8 cellular contexts compared by ENCODE assay signal in genomic region chr15:98727115-98728040, GRCh38.
DNase-seq lines count a peak whose midpoint lies in the region; TF ChIP-seq lines count a peak whose summit lies in the region.

No MANE protein-coding gene starts in this region.

- WGBS in testis, 2 donors = 33 to 51% methylated on average over 8 to 20 of the region's 20 CpGs

- no peaks in the 10 kb centered on the region for H3K36me3 ChIP-seq in testis (ENCODE audit: low read depth, missing control alignments)

- peak; percentile 80 for DNase-seq in HS-5 (ENCODE audit: low read depth)
- peak; percentile 99 for DNase-seq in chondrocyte (ENCODE audit: low spot score)
- peak; percentile 78 for DNase-seq in testis
- no peak for DNase-seq in NCI-H446 treated with DMSO at 0.1 percent for 48 hours (lab: John Stamatoyannopoulos, UW)
- DNase-seq in activated CD4-positive, alpha-beta T cell treated with anti-CD3 and anti-CD28 coated beads for 48 hours = no peak
- no peak for DNase-seq in Ammon's horn (ENCODE audit: low spot score)
- DNase-seq in activated T-helper 2 cell treated with anti-CD3 and anti-CD28 coated beads, Interferon-gamma antibody, Interleukin-2, Interleukin-4, amounts not matched to agents 10 μg/mL and 5 μg/mL and 100 μg/mL, durations not matched to agents 14 hours and 24 hours and 36 hours (ENCODE audit: low spot score) = no peak

- peak overlapping the region; percentile 99 for H3K27ac Mint-ChIP-seq in chondrocyte (ENCODE audit: unreplicated experiment)
- no peak overlapping the region for H3K27ac Mint-ChIP-seq in activated T-helper 2 cell treated with anti-CD3 and anti-CD28 coated beads, Interferon-gamma antibody, Interleukin-2, Interleukin-4, amounts not matched to agents 10 μg/mL and 5 μg/mL and 100 μg/mL, durations not matched to agents 14 hours and 24 hours and 36 hours

- peak overlapping the region; percentile 56 for H3K4me3 Mint-ChIP-seq in chondrocyte (ENCODE audit: unreplicated experiment)
- no peak overlapping the region for H3K4me3 Mint-ChIP-seq in activated T-helper 2 cell treated with anti-CD3 and anti-CD28 coated beads, Interferon-gamma antibody, Interleukin-2, Interleukin-4, amounts not matched to agents 10 μg/mL and 5 μg/mL and 100 μg/mL, durations not matched to agents 14 hours and 24 hours and 36 hours (ENCODE audit: low read depth)

- H3K9me3 ChIP-seq in testis = no peaks in the 10 kb centered on the region

- intact Hi-C loops in testis (cut with DNase I; ENCODE audit: low total_unique reads) = no loop called here
- intact Hi-C loops in activated T-helper 2 cell treated with anti-CD3 and anti-CD28 coated beads, Interferon-gamma antibody, Interleukin-2, Interleukin-4, amounts not matched to agents 10 μg/mL and 5 μg/mL and 100 μg/mL, durations not matched to agents 14 hours and 24 hours and 36 hours (cut with micrococcal nuclease) = no loop called here

- peaks cover 23% of the 10 kb centered on the region for H3K4me1 ChIP-seq in testis

- TF ChIP-seq CTCF in chondrocyte (IDR thresholded peaks at IDR 0.05) (no peak), testis (IDR thresholded peaks at IDR 0.05) (no peak)

- no peak for TF ChIP-seq POLR2A in testis (IDR thresholded peaks at IDR 0.05)

- no peaks in the 10 kb centered on the region for H3K27me3 ChIP-seq in layer of hippocampus (ENCODE audit: control insufficient read depth, insufficient read depth, low read length)
- H3K27me3 ChIP-seq in testis = no peaks in the 10 kb centered on the region

- H3K27me3 Mint-ChIP-seq in chondrocyte (ENCODE audit: low read depth) = no peaks in the 10 kb centered on the region
- H3K27me3 Mint-ChIP-seq in activated T-helper 2 cell treated with anti-CD3 and anti-CD28 coated beads, Interferon-gamma antibody, Interleukin-2, Interleukin-4, amounts not matched to agents 10 μg/mL and 5 μg/mL and 100 μg/mL, durations not matched to agents 14 hours and 24 hours and 36 hours (ENCODE audit: low read depth) = no peaks in the 10 kb centered on the region

- H3K27ac ChIP-seq in layer of hippocampus (ENCODE audit: low read depth, low read length) (peak overlapping the region; percentile 64), testis (peak overlapping the region; percentile 25 to 62)

- no peak overlapping the region for H3K4me3 ChIP-seq in testis

- H3K4me1 Mint-ChIP-seq in chondrocyte (ENCODE audit: low read depth) = peaks cover 76% of the 10 kb centered on the region
- H3K4me1 Mint-ChIP-seq in activated T-helper 2 cell treated with anti-CD3 and anti-CD28 coated beads, Interferon-gamma antibody, Interleukin-2, Interleukin-4, amounts not matched to agents 10 μg/mL and 5 μg/mL and 100 μg/mL, durations not matched to agents 14 hours and 24 hours and 36 hours (ENCODE audit: low read depth) = peaks cover 15% of the 10 kb centered on the region

- H3K36me3 Mint-ChIP-seq in chondrocyte (ENCODE audit: low read depth) = no peaks in the 10 kb centered on the region
- H3K36me3 Mint-ChIP-seq in activated T-helper 2 cell treated with anti-CD3 and anti-CD28 coated beads, Interferon-gamma antibody, Interleukin-2, Interleukin-4, amounts not matched to agents 10 μg/mL and 5 μg/mL and 100 μg/mL, durations not matched to agents 14 hours and 24 hours and 36 hours (ENCODE audit: low read depth) = no peaks in the 10 kb centered on the region

- H3K9me3 Mint-ChIP-seq in chondrocyte (ENCODE audit: low read depth) = no peaks in the 10 kb centered on the region
- no peaks in the 10 kb centered on the region for H3K9me3 Mint-ChIP-seq in activated T-helper 2 cell treated with anti-CD3 and anti-CD28 coated beads, Interferon-gamma antibody, Interleukin-2, Interleukin-4, amounts not matched to agents 10 μg/mL and 5 μg/mL and 100 μg/mL, durations not matched to agents 14 hours and 24 hours and 36 hours

Comparison
In these comparisons a context has a peak if more than half of its experiments do, and no peak if none do; other contexts are left out.
1. DNase-seq: peak in HS-5 (single experiment), chondrocyte (single experiment) and testis (single experiment); none in NCI-H446 treated with DMSO at 0.1 percent for 48 hours (single experiment), activated CD4-positive, alpha-beta T cell treated with anti-CD3 and anti-CD28 coated beads for 48 hours (single experiment), Ammon's horn (single experiment) and activated T-helper 2 cell treated with anti-CD3 and anti-CD28 coated beads, Interferon-gamma antibody, Interleukin-2, Interleukin-4, amounts not matched to agents 10 μg/mL and 5 μg/mL and 100 μg/mL, durations not matched to agents 14 hours and 24 hours and 36 hours (single experiment).